ENCODE assay signal across 30 cellular contexts in the genomic region with DNA sequence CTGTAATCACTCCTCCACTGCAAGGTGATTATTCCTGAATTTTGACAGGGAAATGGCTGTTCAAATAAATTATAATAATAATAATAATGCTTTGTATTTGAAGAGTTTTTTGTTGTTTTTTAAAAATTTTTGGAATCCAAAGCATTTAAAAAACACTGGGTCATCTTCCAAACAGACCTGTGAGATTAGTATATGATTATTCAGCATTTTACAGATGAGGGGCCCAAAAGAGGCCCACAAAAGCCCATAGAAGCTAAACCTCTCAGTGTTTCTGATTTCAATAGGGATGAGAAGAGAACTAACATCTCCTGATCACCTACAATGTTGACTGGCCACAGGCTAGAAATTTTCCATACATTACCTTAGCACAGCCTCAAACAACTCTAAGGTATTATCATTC.
"Had no signal": no experiment of that assay in that cellular context is flagged by ENCODE, and none has a peak within 500 bp of the region (broad histone marks: within the 10 kb centered on the region; RNA-seq: fewer than 3 reads in every experiment).

No MANE protein-coding gene starts in this region.

- DNase-seq: activated B cell treated with CpG ODN at 0.5 μM for 24 hours; activated CD4-positive, alpha-beta memory T cell treated with anti-CD3 and anti-CD28 coated beads for 36 hours; activated CD4-positive, alpha-beta T cell treated with anti-CD3 and anti-CD28 coated beads, Interleukin-2, amount 10 ng/mL, durations not matched to agents 24 days and 14 days; activated CD8-positive, alpha-beta memory T cell treated with anti-CD3 and anti-CD28 coated beads for 24 hours; activated gamma-delta T cell; activated naive CD4-positive, alpha-beta T cell; activated naive CD8-positive, alpha-beta T cell treated with anti-CD3 and anti-CD28 coated beads, Interleukin-2, amount 10 ng/mL, durations not matched to agents 7 days and 5 days; activated T-cell treated with anti-CD3 and anti-CD28 coated beads, Interleukin-2, amount 50 U/mL, for 1 hour; activated T-cell treated with anti-CD3 and anti-CD28 coated beads, Interleukin-2, amount 50 U/mL, for 72 hours; amniotic stem cell; anterior cingulate cortex; brain microvascular endothelial cell; caudate nucleus; cortex of kidney; dermis blood vessel endothelial cell; effector CD4-positive, alpha-beta T cell; effector memory CD8-positive, alpha-beta T cell; esophagus squamous epithelium; foreskin melanocyte; heart right ventricle; T-helper 1 cell; T-helper 17 cell; T1000; WERI-Rb-1 had no signal

- H3K4me3 Mint-ChIP-seq: activated B cell treated with CpG ODN at 0.5 μM for 24 hours; activated CD4-positive, alpha-beta memory T cell treated with anti-CD3 and anti-CD28 coated beads for 36 hours; activated CD4-positive, alpha-beta T cell treated with anti-CD3 and anti-CD28 coated beads, Interleukin-2, amount 10 ng/mL, durations not matched to agents 24 days and 14 days; activated naive CD4-positive, alpha-beta T cell treated with anti-CD3 and anti-CD28 coated beads, Interleukin-2, amount 50 U/mL, for 24 hours; activated naive CD8-positive, alpha-beta T cell treated with anti-CD3 and anti-CD28 coated beads, Interleukin-2, amount 10 ng/mL, durations not matched to agents 7 days and 5 days; activated T-cell treated with anti-CD3 and anti-CD28 coated beads, Interleukin-2, amount 50 U/mL, for 72 hours; effector memory CD8-positive, alpha-beta T cell; T-helper 17 cell; T-helper 2 cell treated with Interferon-gamma antibody and Interleukin-4, amounts not matched to agents 5 μg/mL and 100 μg/mL, for 36 hours had no signal

- H3K4me1 Mint-ChIP-seq: activated B cell treated with CpG ODN at 0.5 μM for 24 hours; activated naive CD4-positive, alpha-beta T cell treated with anti-CD3 and anti-CD28 coated beads, Interleukin-2, amount 50 U/mL, for 24 hours had no signal

- H3K27ac Mint-ChIP-seq: activated B cell treated with CpG ODN at 0.5 μM for 24 hours; activated CD4-positive, alpha-beta memory T cell treated with anti-CD3 and anti-CD28 coated beads for 36 hours; activated naive CD4-positive, alpha-beta T cell treated with anti-CD3 and anti-CD28 coated beads, Interleukin-2, amount 50 U/mL, for 24 hours; activated T-cell treated with anti-CD3 and anti-CD28 coated beads, Interleukin-2, amount 50 U/mL, for 72 hours; T-helper 2 cell treated with Interferon-gamma antibody and Interleukin-4, amounts not matched to agents 5 μg/mL and 100 μg/mL, for 36 hours had no signal

- H3K27me3 Mint-ChIP-seq: activated B cell treated with CpG ODN at 0.5 μM for 24 hours; activated CD4-positive, alpha-beta memory T cell treated with anti-CD3 and anti-CD28 coated beads for 36 hours; activated CD4-positive, alpha-beta T cell treated with anti-CD3 and anti-CD28 coated beads, Interleukin-2, amount 10 ng/mL, durations not matched to agents 24 days and 14 days; activated naive CD4-positive, alpha-beta T cell treated with anti-CD3 and anti-CD28 coated beads, Interleukin-2, amount 50 U/mL, for 24 hours; activated naive CD8-positive, alpha-beta T cell treated with anti-CD3 and anti-CD28 coated beads, Interleukin-2, amount 10 ng/mL, durations not matched to agents 7 days and 5 days; effector memory CD8-positive, alpha-beta T cell; T-helper 17 cell had no signal

- H3K27ac ChIP-seq: brain microvascular endothelial cell, epithelial cell of prostate, esophagus squamous epithelium, gastroesophageal sphincter, heart right ventricle, hepatocyte, WERI-Rb-1 had no signal

- H3K9me3 Mint-ChIP-seq: activated B cell treated with CpG ODN at 0.5 μM for 24 hours; activated CD4-positive, alpha-beta memory T cell treated with anti-CD3 and anti-CD28 coated beads for 36 hours; activated CD4-positive, alpha-beta T cell treated with anti-CD3 and anti-CD28 coated beads, Interleukin-2, amount 10 ng/mL, durations not matched to agents 24 days and 14 days; activated naive CD4-positive, alpha-beta T cell treated with anti-CD3 and anti-CD28 coated beads, Interleukin-2, amount 50 U/mL, for 24 hours; activated naive CD8-positive, alpha-beta T cell treated with anti-CD3 and anti-CD28 coated beads, Interleukin-2, amount 10 ng/mL, durations not matched to agents 7 days and 5 days; activated T-cell treated with anti-CD3 and anti-CD28 coated beads, Interleukin-2, amount 50 U/mL, for 72 hours; effector memory CD8-positive, alpha-beta T cell; T-helper 2 cell treated with Interferon-gamma antibody and Interleukin-4, amounts not matched to agents 5 μg/mL and 100 μg/mL, for 36 hours had no signal

- H3K4me2 ChIP-seq: hepatocyte had no signal

- H3K9me3 ChIP-seq: esophagus squamous epithelium, gastroesophageal sphincter, heart right ventricle had no signal

- H3K4me1 ChIP-seq: esophagus squamous epithelium, gastroesophageal sphincter had no signal

- ATAC-seq: activated CD4-positive, CD25-positive, alpha-beta regulatory T cell treated with anti-CD3 and anti-CD28 coated beads, Interleukin-2, amount 50 U/mL, for 24 hours; activated T-cell treated with anti-CD3 and anti-CD28 coated beads, Interleukin-2, amount 50 U/mL, for 72 hours; effector memory CD8-positive, alpha-beta T cell; gastroesophageal sphincter; heart right ventricle; T-helper 17 cell had no signal

- H3K27me3 ChIP-seq: brain microvascular endothelial cell, esophagus squamous epithelium, gastroesophageal sphincter, heart right ventricle, hepatocyte had no signal

- H2AFZ ChIP-seq: hepatocyte had no signal

- H3K4me3 ChIP-seq: esophagus squamous epithelium, gastroesophageal sphincter, heart right ventricle, hepatocyte had no signal
